ENCODE assay signal across 8 cellular contexts in the genomic region with DNA sequence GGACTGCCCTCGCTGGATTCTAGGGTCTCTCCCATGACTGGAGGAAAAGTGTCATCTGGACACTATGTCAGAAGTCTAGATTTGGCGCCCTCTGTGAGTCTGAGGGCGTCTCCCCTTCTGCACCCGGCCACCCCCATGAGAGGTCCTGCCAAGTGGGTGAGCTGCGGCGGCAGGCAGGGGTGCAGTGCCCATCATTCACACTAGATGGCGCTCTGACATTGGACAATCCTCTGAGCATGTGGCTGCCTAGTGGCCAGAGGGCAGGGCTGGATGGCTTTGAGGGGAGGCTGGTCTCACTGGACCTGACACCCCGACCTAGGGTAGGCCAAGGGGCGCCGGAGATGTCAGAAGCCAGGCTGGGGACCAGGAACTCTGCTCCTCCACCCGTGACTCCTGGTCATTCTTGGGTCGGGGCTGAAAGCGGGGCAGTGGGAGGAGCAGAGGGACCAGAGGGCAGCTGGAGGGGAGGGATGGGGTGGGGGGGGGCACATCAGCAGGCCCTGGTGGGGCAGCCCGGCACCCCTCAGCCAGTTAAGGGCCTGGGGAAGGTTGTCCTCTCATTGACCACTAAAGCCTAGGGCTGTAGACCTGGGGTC. TPM values are rescaled to one million over a fixed set of nuclear protein-coding genes. Genes with fewer than 3 reads are reported as not detected.
DNase-seq lines count a peak whose midpoint lies in the region; ATAC-seq, FAIRE-seq and TF ChIP-seq lines count a peak whose summit lies in the region.

No MANE protein-coding gene starts in this region.

- H3K9me2 ChIP-seq in OCI-LY1 (ENCODE audit: low read depth, low read length): no peaks in the 10 kb centered on the region

- H3K4me3 ChIP-seq in Caco-2 (ENCODE audit: low read depth, low read length) (no peak overlapping the region), OCI-LY1 (ENCODE audit: low read depth, low read length, poor library complexity, severe bottlenecking) (no peak overlapping the region)

- ATAC-seq in esophagus mucosa (peak; percentile 87), HG02610 (IDR thresholded peaks at IDR 0.05; ENCODE audit: unreplicated experiment) (no peak)
- ATAC-seq in naive thymus-derived CD8-positive, alpha-beta T cell: peak; percentile 77 to 85

- POLR2A ChIA-PET in Caco-2 (lab: Charles Lee): no interaction called here
- POLR2A ChIA-PET in naive thymus-derived CD8-positive, alpha-beta T cell (lab: Charles Lee): no interaction called here

- no peak overlapping the region for H3K27ac ChIP-seq in OCI-LY1 (ENCODE audit: low read depth, low read length, poor library complexity, severe bottlenecking)

- H3K4me1 ChIP-seq in Caco-2 (no peaks in the 10 kb centered on the region), OCI-LY1 (ENCODE audit: insufficient read depth, low read length, severe bottlenecking) (no peaks in the 10 kb centered on the region)

- no peak overlapping the region for H3K4me2 ChIP-seq in OCI-LY1 (ENCODE audit: low read length)

- H3K27me3 ChIP-seq in Caco-2 (replicated peaks; ENCODE audit: control insufficient read depth, insufficient read depth, low read length): no peaks in the 10 kb centered on the region
- no peaks in the 10 kb centered on the region for H3K27me3 ChIP-seq in OCI-LY1 (ENCODE audit: insufficient read depth, low read length)

- no peak overlapping the region for H3K4me3 Mint-ChIP-seq in Caco-2 (ENCODE audit: unreplicated experiment)
- no peak overlapping the region for H3K4me3 Mint-ChIP-seq in naive thymus-derived CD8-positive, alpha-beta T cell

- no peaks in the 10 kb centered on the region for H3K79me2 ChIP-seq in OCI-LY1 (ENCODE audit: insufficient read depth, low read length)

- H3F3A ChIP-seq in OCI-LY1 (ENCODE audit: insufficient read depth, low read length): no peaks in the 10 kb centered on the region

- peaks cover 6% of the 10 kb centered on the region for H3K36me3 Mint-ChIP-seq in Caco-2 (ENCODE audit: insufficient read depth, unreplicated experiment)
- no peaks in the 10 kb centered on the region for H3K36me3 Mint-ChIP-seq in naive thymus-derived CD8-positive, alpha-beta T cell

- no peak overlapping the region for H3K9ac ChIP-seq in OCI-LY1 (ENCODE audit: low read length)

- H3K4me1 Mint-ChIP-seq in Caco-2 (ENCODE audit: low read depth, unreplicated experiment): no peaks in the 10 kb centered on the region
- peaks cover 0 to 10% (median 3%) of the 10 kb centered on the region in 4 donors for H3K4me1 Mint-ChIP-seq in naive thymus-derived CD8-positive, alpha-beta T cell

- no peaks in the 10 kb centered on the region for H3K9me3 Mint-ChIP-seq in Caco-2 (ENCODE audit: unreplicated experiment)
- H3K9me3 Mint-ChIP-seq in naive thymus-derived CD8-positive, alpha-beta T cell: no peaks in the 10 kb centered on the region

- intact Hi-C loops in Caco-2 (cut with micrococcal nuclease; ENCODE audit: unreplicated experiment): loop anchor here (1.0 to 5.0 kb wide), 4 partner anchors 43 to 417 kb away; a partner anchor contains a TSS

- peak; percentile 82 to 90 for DNase-seq in Caco-2
- peak; percentile 91 for DNase-seq in HTR-8/SVneo (ENCODE audit: insufficient read length, low spot score)
- DNase-seq in activated CD8-positive, alpha-beta memory T cell treated with anti-CD3 and anti-CD28 coated beads, Interleukin-2, amount 50 U/mL, for 4 hours: peak; percentile 83
- DNase-seq in naive thymus-derived CD8-positive, alpha-beta T cell: peak; percentile 60 to 85 (median 72)
- peak; percentile 56 to 62 for DNase-seq in stimulated activated CD8-positive, alpha-beta memory T cell treated with anti-CD3 and anti-CD28 coated beads, Interleukin-7, amount 100 ng/mL, for 48 hours (ENCODE audit: extremely low read depth in 1 of 2, low read depth in 1 of 2)

- CTCF ChIA-PET in Caco-2 (lab: Charles Lee): interaction anchor here (0.6 to 1.1 kb wide), 6 partner anchors 9 to 610 kb away, joined by 3 to 6 read pairs (median 3); no protein-coding TSS in a partner anchor

- H3K9me3 ChIP-seq in Caco-2: no peaks in the 10 kb centered on the region
- H3K9me3 ChIP-seq in OCI-LY1 (ENCODE audit: low read length): no peaks in the 10 kb centered on the region

- H3K27ac Mint-ChIP-seq in Caco-2 (ENCODE audit: unreplicated experiment): no peak overlapping the region
- H3K27ac Mint-ChIP-seq in naive thymus-derived CD8-positive, alpha-beta T cell: no peak overlapping the region

- H4K20me1 ChIP-seq in OCI-LY1 (ENCODE audit: insufficient read depth, low read length): no peaks in the 10 kb centered on the region

- H2AFZ ChIP-seq in OCI-LY1 (ENCODE audit: low read length): no peak overlapping the region

- BruUV-seq in Caco-2 (replicated peaks; lab: Mats Ljungman, UMichigan): no TSS peak

- peaks cover 14% of the 10 kb centered on the region for H3K27me3 Mint-ChIP-seq in Caco-2 (ENCODE audit: insufficient read depth, unreplicated experiment)
- H3K27me3 Mint-ChIP-seq in naive thymus-derived CD8-positive, alpha-beta T cell: peaks cover 0 to 22% (median 3%) of the 10 kb centered on the region in 5 donors

- no peak for FAIRE-seq in HTR-8/SVneo (lab: Jason Lieb, UNC)

- TF ChIP-seq CTCF in Caco-2 (IDR thresholded peaks at IDR 0.05; ENCODE audit: insufficient read depth in 1 of 2, low read depth in 1 of 2, low read length in 1 of 2, severe bottlenecking in 1 of 2, unreplicated experiment in 1 of 2) (peak; percentile 96 to 98), OCI-LY1 (IDR thresholded peaks at IDR 0.05; ENCODE audit: low read length) (peak; percentile 97)

- H3K36me3 ChIP-seq in Caco-2 (ENCODE audit: control insufficient read depth, insufficient read depth, low read length): no peaks in the 10 kb centered on the region
- H3K36me3 ChIP-seq in OCI-LY1 (ENCODE audit: insufficient read depth, low read length): no peaks in the 10 kb centered on the region

RNA-seq across cellular contexts. Expression of a gene that starts 28.0 kb away (rescaled TPM):
- 9.3 and 13.5 TPM in 2 replicates for total RNA-seq in Caco-2 (2022)
- 4.8 TPM for total RNA-seq in esophagus mucosa
- total RNA-seq in naive thymus-derived CD8-positive, alpha-beta T cell: 10 to 100 TPM; 12.4 to 12.7 TPM
- polyA plus RNA-seq in naive thymus-derived CD8-positive, alpha-beta T cell: 10 to 100 TPM in 1 of 3 donors, 1 to 10 TPM in 2; 3.2 to 11.1 (median 6.8) TPM

RNA-seq across cellular contexts. Expression of a gene that starts 37.7 kb away (rescaled TPM):
- 44.7 and 46.9 TPM in 2 replicates for total RNA-seq in Caco-2 (2022)
- 8.4 TPM for total RNA-seq in esophagus mucosa
- 1 to 10 TPM; 8.3 to 9.1 TPM for total RNA-seq in naive thymus-derived CD8-positive, alpha-beta T cell
- 1 to 10 TPM; 3.8 to 5.5 (median 4.6) TPM for polyA plus RNA-seq in naive thymus-derived CD8-positive, alpha-beta T cell
